ENCODE assay signal across 2 cellular contexts in genomic region chr7:111132833-111133232, GRCh38.
A peak's percentile ranks its signal among the peaks of the same experiment; 100 is the strongest.
TF ChIP-seq lines count a peak whose summit lies in the region.

No MANE protein-coding gene starts in this region.

TF ChIP-seq in HCT116, 20 proteins besides CTCF, POLR2A, EP300 and RAD21:
- peak; percentile 45; the same call in 1 of the 2 replicates for TF ChIP-seq CBX3 (IDR thresholded peaks at IDR 0.05; ENCODE audit: low read depth)
- no peak for TF ChIP-seq ATF3 (IDR thresholded peaks at IDR 0.05)
- TF ChIP-seq EGR1 (IDR thresholded peaks at IDR 0.05; ENCODE audit: low read depth): no peak
- no peak for TF ChIP-seq SRF (IDR thresholded peaks at IDR 0.05; ENCODE audit: low read depth)
- peak; percentile 70 for TF ChIP-seq FOSL1 (IDR thresholded peaks at IDR 0.05; ENCODE audit: low read depth)
- no peak for TF ChIP-seq POLR2AphosphoS5 (IDR thresholded peaks at IDR 0.05; ENCODE audit: low read depth, low read length)
- peak; percentile 59 for TF ChIP-seq JUND (IDR thresholded peaks at IDR 0.05)
- no peak for TF ChIP-seq REST (IDR thresholded peaks at IDR 0.05; ENCODE audit: low read depth)
- peak; percentile 34; the same call in 1 of the 2 replicates for TF ChIP-seq SP1 (IDR thresholded peaks at IDR 0.05; ENCODE audit: low read depth)
- TF ChIP-seq CEBPB (IDR thresholded peaks at IDR 0.05; ENCODE audit: low read depth): 0 out of 2 replicates have a peak, but pooled peaks have one; percentile 11

TF ChIP-seq in endothelial cell of umbilical vein, 7 proteins besides CTCF, POLR2A, EP300 and RAD21:
- peak; percentile 59 for TF ChIP-seq FOS (IDR thresholded peaks at IDR 0.05; ENCODE audit: borderline replicate concordance, insufficient read depth, low read length)
- TF ChIP-seq MYC (IDR thresholded peaks at IDR 0.05; ENCODE audit: low read depth, low read length): no peak
- peak; percentile 39 for TF ChIP-seq JUN (IDR thresholded peaks at IDR 0.05; ENCODE audit: borderline replicate concordance, insufficient read depth, insufficient read length, low read depth)
